Comparison of ENCODE assay signal across 10 cellular contexts in the genomic region with DNA sequence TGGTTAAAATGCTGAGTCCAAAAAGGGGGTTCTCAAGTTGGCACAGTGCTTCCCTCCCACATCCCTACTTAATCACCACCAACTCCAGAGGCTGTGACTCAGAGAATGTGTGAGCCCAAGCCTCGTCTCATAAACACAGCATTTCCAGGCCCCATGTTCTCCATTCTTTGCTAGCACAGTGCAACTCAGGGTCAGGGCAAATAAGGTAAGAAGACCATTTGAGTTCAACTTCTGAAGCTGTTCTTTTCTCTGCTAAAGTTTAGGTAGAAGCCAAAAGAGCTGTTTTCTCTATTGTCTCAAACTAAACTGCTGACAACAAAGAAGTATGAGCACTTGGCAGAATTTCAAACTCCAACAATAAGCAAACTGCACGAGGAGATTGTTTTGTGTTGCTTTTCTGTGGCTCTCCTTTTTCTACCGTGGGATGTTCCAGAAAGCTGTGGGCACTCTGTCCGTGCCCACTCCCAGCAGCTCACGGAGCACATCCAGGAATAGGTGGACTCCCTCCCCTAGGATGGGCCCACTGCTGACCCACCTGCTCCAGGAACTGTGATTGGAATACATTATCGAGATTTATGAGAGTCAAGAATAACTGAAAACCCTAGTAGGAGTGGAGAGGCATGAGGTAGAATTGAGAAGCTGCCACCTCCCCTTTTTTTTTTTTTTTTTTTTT.
DNase-seq lines count a peak whose midpoint lies in the region; ATAC-seq, FAIRE-seq and TF ChIP-seq lines count a peak whose summit lies in the region.
"Had no signal": no experiment of that assay in that cellular context is flagged by ENCODE, and none has a peak within 500 bp of the region (broad histone marks: within the 10 kb centered on the region; RNA-seq: fewer than 3 reads in every experiment).

No MANE protein-coding gene starts in this region.

- no peaks in the 10 kb centered on the region for H3K9me3 Mint-ChIP-seq in activated naive CD8-positive, alpha-beta T cell (ENCODE audit: low read depth)
- H3K9me3 Mint-ChIP-seq in activated naive CD8-positive, alpha-beta T cell treated with anti-CD3 and anti-CD28 coated beads for 36 hours: peaks cover 4% of the 10 kb centered on the region

- no peaks in the 10 kb centered on the region for H3K4me1 ChIP-seq in mucosa of descending colon (ENCODE audit: low read depth)

- H3K27ac Mint-ChIP-seq in activated naive CD8-positive, alpha-beta T cell: peak overlapping the region; percentile 37
- H3K27ac Mint-ChIP-seq in activated naive CD8-positive, alpha-beta T cell treated with anti-CD3 and anti-CD28 coated beads for 36 hours: no peak overlapping the region

- no peak overlapping the region for H3K4me3 Mint-ChIP-seq in activated naive CD8-positive, alpha-beta T cell
- no peak overlapping the region for H3K4me3 Mint-ChIP-seq in activated naive CD8-positive, alpha-beta T cell treated with anti-CD3 and anti-CD28 coated beads for 36 hours

- intact Hi-C loops in mucosa of descending colon (cut with DNase I, micrococcal nuclease): no loop called here

- FAIRE-seq in urothelium cell line (lab: Jason Lieb, UNC): no peak

- no peaks in the 10 kb centered on the region for H3K9me3 ChIP-seq in mucosa of descending colon

- no peaks in the 10 kb centered on the region for H3K36me3 ChIP-seq in mucosa of descending colon (ENCODE audit: low read depth)

- H3K4me3 ChIP-seq in mucosa of descending colon: no peak overlapping the region

- TF ChIP-seq CTCF in mucosa of descending colon (IDR thresholded peaks at IDR 0.05): no peak

- ATAC-seq in mucosa of descending colon: peak; percentile 42
- ATAC-seq in HG03039 (IDR thresholded peaks at IDR 0.05; ENCODE audit: unreplicated experiment): no peak

- no peaks in the 10 kb centered on the region for H3K27me3 Mint-ChIP-seq in activated naive CD8-positive, alpha-beta T cell
- no peaks in the 10 kb centered on the region for H3K27me3 Mint-ChIP-seq in activated naive CD8-positive, alpha-beta T cell treated with anti-CD3 and anti-CD28 coated beads for 36 hours

- H3K4me1 Mint-ChIP-seq in activated naive CD8-positive, alpha-beta T cell (ENCODE audit: low read depth): peaks cover 68% of the 10 kb centered on the region
- H3K4me1 Mint-ChIP-seq in activated naive CD8-positive, alpha-beta T cell treated with anti-CD3 and anti-CD28 coated beads for 36 hours: peaks cover 51% of the 10 kb centered on the region

- DNase-seq in activated naive CD8-positive, alpha-beta T cell treated with anti-CD3 and anti-CD28 coated beads for 36 hours: no peak
- DNase-seq in dermis microvascular lymphatic vessel endothelial cell (ENCODE audit: low read depth in 2 of 2): peak; percentile 25 to 96
- peak in 1 of 3 donors; percentile 13 for DNase-seq in mucosa of descending colon
- DNase-seq in urothelium cell line (ENCODE audit: low spot score): peak; percentile 27
- DNase-seq in NCI-H1694 treated with DMSO at 0.1 percent for 48 hours (lab: John Stamatoyannopoulos, UW): no peak
- no peak for DNase-seq in SW480 (ENCODE audit: low spot score)
- DNase-seq: DMS153, SHP77 had no signal

- no peaks in the 10 kb centered on the region for H3K36me3 Mint-ChIP-seq in activated naive CD8-positive, alpha-beta T cell
- H3K36me3 Mint-ChIP-seq in activated naive CD8-positive, alpha-beta T cell treated with anti-CD3 and anti-CD28 coated beads for 36 hours: no peaks in the 10 kb centered on the region

Comparison
In these comparisons a context has a peak if more than half of its experiments do, and no peak if none do; other contexts are left out.
1. DNase-seq: peak in dermis microvascular lymphatic vessel endothelial cell (2 of 2) and urothelium cell line (single experiment); none in activated naive CD8-positive, alpha-beta T cell treated with anti-CD3 and anti-CD28 coated beads for 36 hours (single experiment), NCI-H1694 treated with DMSO at 0.1 percent for 48 hours (single experiment) and SW480 (single experiment).